ENCODE assay signal across 16 cellular contexts in the genomic region with DNA sequence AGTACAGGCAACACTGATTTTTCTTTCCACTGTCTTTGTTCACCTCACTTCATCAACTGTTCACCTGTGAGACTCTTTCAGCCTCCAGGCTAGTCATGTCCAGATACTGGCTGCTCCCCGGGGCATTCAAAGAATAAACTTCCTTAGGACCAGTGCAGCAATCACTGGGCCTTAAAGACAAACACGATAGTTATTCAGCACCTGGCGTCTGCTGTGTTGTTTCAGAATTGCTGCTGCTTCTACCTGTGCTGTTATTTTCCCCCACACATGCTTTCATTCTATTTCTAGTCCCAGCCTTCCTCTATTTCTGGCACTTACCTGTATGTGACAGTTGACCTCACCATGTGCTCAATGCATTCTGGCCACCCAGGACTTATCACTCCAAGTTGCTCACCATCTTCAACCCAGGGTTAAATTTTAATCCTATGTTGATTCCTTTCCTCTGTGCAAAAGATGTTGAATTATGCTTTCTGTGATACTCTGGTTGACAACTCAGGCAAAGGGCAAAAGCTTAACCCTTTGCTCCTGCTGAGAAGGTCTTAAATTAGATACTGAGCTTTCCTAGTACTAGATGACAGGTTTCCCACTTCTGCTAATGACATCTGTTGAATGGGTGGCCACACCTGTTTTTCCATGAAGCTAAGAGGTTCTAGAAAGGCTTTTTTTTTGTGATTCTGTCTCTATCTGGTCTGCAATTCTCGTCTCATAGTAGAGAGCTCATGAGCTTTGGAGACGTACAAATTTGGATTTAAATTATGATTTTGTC. TPM values are rescaled to one million over a fixed set of nuclear protein-coding genes. Genes with fewer than 3 reads are reported as not detected.
DNase-seq lines count a peak whose midpoint lies in the region; ATAC-seq, FAIRE-seq and TF ChIP-seq lines count a peak whose summit lies in the region.
"Had no signal": no experiment of that assay in that cellular context is flagged by ENCODE, and none has a peak within 500 bp of the region (broad histone marks: within the 10 kb centered on the region; RNA-seq: fewer than 3 reads in every experiment).

No MANE protein-coding gene starts in this region.

- no peak for TF ChIP-seq EP300 in HepG2 (IDR thresholded peaks at IDR 0.05; ENCODE audit: low read depth in 2 of 2, low read length in 2 of 2)
- no peak for TF ChIP-seq EP300 in HepG2 (CRISPR knock-in tag; IDR thresholded peaks at IDR 0.05; ENCODE audit: borderline replicate concordance)

- no peak overlapping the region; the same call in 1 of the 2 replicates for H3K4me3 ChIP-seq in GM12864 (ENCODE audit: low read depth, low read length)
- no peak overlapping the region for H3K4me3 ChIP-seq in body of pancreas
- no peak overlapping the region for H3K4me3 ChIP-seq in HepG2 (replicated peaks in 1 of 3; ENCODE audit: insufficient read depth in 1 of 3, low read depth in 2 of 3, low read length in 3 of 3)
- H3K4me3 ChIP-seq: prostate gland, spleen had no signal

- H3K4me2 ChIP-seq in HepG2 (ENCODE audit: low read depth, low read length) = no peak overlapping the region

- H3K4me1 ChIP-seq in body of pancreas (no peaks in the 10 kb centered on the region), HepG2 (ENCODE audit: insufficient read depth, low read length) (no peaks in the 10 kb centered on the region)
- H3K4me1 ChIP-seq: prostate gland, spleen had no signal

- H3K27me3 ChIP-seq in body of pancreas = no peaks in the 10 kb centered on the region
- no peaks in the 10 kb centered on the region for H3K27me3 ChIP-seq in HepG2 (ENCODE audit: control insufficient read depth in 1 of 2, insufficient read depth in 2 of 2, low read length in 2 of 2)
- H3K27me3 ChIP-seq: brain microvascular endothelial cell, spleen had no signal

- no peak for TF ChIP-seq CTCF in GM12864 (IDR thresholded peaks at IDR 0.05; ENCODE audit: low read depth, low read length, missing control alignments)
- no peak for TF ChIP-seq CTCF in body of pancreas (IDR thresholded peaks at IDR 0.05)
- TF ChIP-seq CTCF in HepG2 (CRISPR knock-in tag; IDR thresholded peaks at IDR 0.05) = no peak

- intact Hi-C loops in body of pancreas (cut with DNase I) (no loop called here), HepG2 (cut with micrococcal nuclease; ENCODE audit: unreplicated experiment) (no loop called here)

- POLR2A ChIA-PET in HepG2 (lab: Yijun Ruan, JAX) = no interaction called here

- TF ChIP-seq RAD21 in HepG2 (CRISPR knock-in tag; IDR thresholded peaks at IDR 0.05) = no peak

- no peak overlapping the region for H3K9ac ChIP-seq in HepG2 (ENCODE audit: insufficient read depth, low read depth, low read length)

- CTCF ChIA-PET in HepG2 (lab: Yijun Ruan, JAX; ENCODE audit: low intra/inter-chr PET ratio, low total read pairs) = no interaction called here

- 47 to 49% methylated on average over 5 of the region's 5 CpGs for WGBS in body of pancreas, 2 donors
- 0% methylated on average over 5 of the region's 5 CpGs for WGBS in HepG2 (ENCODE audit: low lambda C conversion rate)

- H3K27ac ChIP-seq in body of pancreas = no peak overlapping the region
- H3K27ac ChIP-seq in HepG2 (ENCODE audit: extremely low read length, insufficient read depth, low read length) = no peak overlapping the region
- H3K27ac ChIP-seq: brain microvascular endothelial cell, prostate gland, spleen had no signal

- H3K79me2 ChIP-seq in HepG2 (ENCODE audit: insufficient read depth, low read length) = no peaks in the 10 kb centered on the region

- in situ Hi-C loops in HepG2 (cut with HindIII; ENCODE audit: extremely low pct_ligation_motif_present, low pct_unique_long_range_greater_than_20kb) = no loop called here

- ATAC-seq in GM19468 (IDR thresholded peaks at IDR 0.05; ENCODE audit: extremely low read depth, unreplicated experiment) (peak; percentile 64), HG02973 (IDR thresholded peaks at IDR 0.05; ENCODE audit: unreplicated experiment) (peak; percentile 60), body of pancreas (no peak), HepG2 (no peak)
- ATAC-seq: PC-3 had no signal

- BruUV-seq in HepG2 (replicated peaks; lab: Mats Ljungman, UMichigan) = no TSS peak

- DNase-seq in GM12864 (ENCODE audit: low read depth) (peak; percentile 33), NCI-H748 (lab: John Stamatoyannopoulos, UW; ENCODE audit: unreplicated experiment) (peak; percentile 93), body of pancreas (no peak), NCI-H1694 (lab: John Stamatoyannopoulos, UW) (no peak), SKM-1 treated with dmso at 0.1 percent for 144 hours (lab: John Stamatoyannopoulos, UW; ENCODE audit: unreplicated experiment) (no peak), HepG2 (ENCODE audit: low spot score) (no peak)
- DNase-seq: activated naive CD4-positive, alpha-beta T cell treated with anti-CD3 and anti-CD28 coated beads, Interleukin-2, amount 50 U/mL, for 16 hours; brain microvascular endothelial cell; GOT3; naive B cell; NCI-H2227 treated with DMSO at 0.1 percent for 48 hours; PC-3; spleen had no signal

- H2AFZ ChIP-seq in HepG2 (ENCODE audit: low read length) = no peak overlapping the region

- TF ChIP-seq POLR2A in body of pancreas (IDR thresholded peaks at IDR 0.05) = no peak
- no peak for TF ChIP-seq POLR2A in HepG2 (IDR thresholded peaks at IDR 0.05; ENCODE audit: insufficient read depth in 1 of 2, low read depth in 2 of 2, low read length in 2 of 2)

- FAIRE-seq in HepG2 (lab: Jason Lieb, UNC) = no peak

- H4K20me1 ChIP-seq in HepG2 (ENCODE audit: insufficient read depth, low read length) = no peaks in the 10 kb centered on the region

- H3K36me3 ChIP-seq in body of pancreas (replicated peaks in 1 of 2; ENCODE audit: insufficient read depth in 1 of 2, low read depth in 2 of 2) = no peaks in the 10 kb centered on the region
- no peaks in the 10 kb centered on the region for H3K36me3 ChIP-seq in HepG2 (replicated peaks in 1 of 2; ENCODE audit: control insufficient read depth in 1 of 2, insufficient read depth in 2 of 2, low read length in 2 of 2)
- H3K36me3 ChIP-seq: brain microvascular endothelial cell, prostate gland, spleen had no signal

- H3K9me3 ChIP-seq in body of pancreas (no peaks in the 10 kb centered on the region), HepG2 (ENCODE audit: low read length) (no peaks in the 10 kb centered on the region)
- H3K9me3 ChIP-seq: prostate gland, spleen had no signal

TF ChIP-seq in HepG2, 621 proteins besides CTCF, POLR2A, EP300 and RAD21 (continues in another document):
- TF ChIP-seq FOXO1 (CRISPR knock-in tag; IDR thresholded peaks at IDR 0.05) (no peak), TCF7L2 (IDR thresholded peaks at IDR 0.05; ENCODE audit: low read depth, low read length) (no peak), ZXDC (CRISPR knock-in tag; IDR thresholded peaks at IDR 0.05) (no peak)

RNA-seq across cellular contexts. Expression of gene PTPRQ, which starts 41.4 kb away (rescaled TPM):
- total RNA-seq in body of pancreas = under 1 TPM; 0.52 to 0.66 TPM
- not detected in 2 replicates for total RNA-seq in HepG2 (2016; rRNA removed; fragmentation: Illumina TruSeq; extraction: Trizol)
- total RNA-seq in HepG2 (2016; cell fraction: cytosol; rRNA removed; fragmentation: Illumina TruSeq; extraction: Trizol; ENCODE audit: low read depth) = not detected in 2 replicates
- total RNA-seq in HepG2 (2016; cell fraction: insoluble cytoplasmic fraction; rRNA removed; fragmentation: Illumina TruSeq; extraction: Trizol) = not detected in 2 replicates
- total RNA-seq in HepG2 (2016; cell fraction: membrane; rRNA removed; fragmentation: Illumina TruSeq; extraction: Trizol) = not detected in 2 replicates
- total RNA-seq in HepG2 (2016; cell fraction: nucleus; rRNA removed; fragmentation: Illumina TruSeq; extraction: Trizol) = not detected in 2 replicates
- polyA plus RNA-seq in HepG2 (2011; rRNA removed) = not detected in 2 replicates
- not detected in 2 replicates for polyA plus RNA-seq in HepG2 (2011; cell fraction: cytosol; rRNA removed)
- not detected in 2 replicates for polyA plus RNA-seq in HepG2 (2011; cell fraction: nucleus; rRNA removed)
- polyA plus RNA-seq in HepG2 (2012) = not detected in 2 replicates
- not detected in 2 replicates for polyA plus RNA-seq in HepG2 (2016; cell fraction: cytosol; fragmentation: Illumina TruSeq; extraction: Trizol; ENCODE audit: low read depth)
- not detected in 2 replicates for polyA plus RNA-seq in HepG2 (2016; cell fraction: insoluble cytoplasmic fraction; fragmentation: Illumina TruSeq; extraction: Trizol; ENCODE audit: low read depth)
- not detected in 2 replicates for polyA plus RNA-seq in HepG2 (2016; cell fraction: membrane; fragmentation: Illumina TruSeq; extraction: Trizol; ENCODE audit: low read depth)
- not detected in 2 replicates for polyA plus RNA-seq in HepG2 (2016; cell fraction: nucleus; fragmentation: Illumina TruSeq; extraction: Trizol; ENCODE audit: insufficient read depth, low read depth)
- polyA minus RNA-seq in HepG2 (2011; rRNA and poly(A)+ RNA removed; ENCODE audit: low replicate concordance) = not detected in 2 replicates
- polyA minus RNA-seq in HepG2 (2011; cell fraction: cytosol; rRNA and poly(A)+ RNA removed) = not detected in 2 replicates
- not detected in 2 replicates for polyA minus RNA-seq in HepG2 (2011; cell fraction: nucleus; rRNA and poly(A)+ RNA removed)

Comparison
In these comparisons a context has a peak if more than half of its experiments do, and no peak if none do; other contexts are left out.
1. DNase-seq: peak in GM12864 (single experiment) and NCI-H748 (single experiment); none in body of pancreas (0 of 4), NCI-H1694 (single experiment), SKM-1 treated with dmso at 0.1 percent for 144 hours (single experiment) and HepG2 (single experiment).
2. ATAC-seq: peak in GM19468 (single experiment) and HG02973 (single experiment); none in body of pancreas (single experiment) and HepG2 (single experiment).